In the genomic region with DNA sequence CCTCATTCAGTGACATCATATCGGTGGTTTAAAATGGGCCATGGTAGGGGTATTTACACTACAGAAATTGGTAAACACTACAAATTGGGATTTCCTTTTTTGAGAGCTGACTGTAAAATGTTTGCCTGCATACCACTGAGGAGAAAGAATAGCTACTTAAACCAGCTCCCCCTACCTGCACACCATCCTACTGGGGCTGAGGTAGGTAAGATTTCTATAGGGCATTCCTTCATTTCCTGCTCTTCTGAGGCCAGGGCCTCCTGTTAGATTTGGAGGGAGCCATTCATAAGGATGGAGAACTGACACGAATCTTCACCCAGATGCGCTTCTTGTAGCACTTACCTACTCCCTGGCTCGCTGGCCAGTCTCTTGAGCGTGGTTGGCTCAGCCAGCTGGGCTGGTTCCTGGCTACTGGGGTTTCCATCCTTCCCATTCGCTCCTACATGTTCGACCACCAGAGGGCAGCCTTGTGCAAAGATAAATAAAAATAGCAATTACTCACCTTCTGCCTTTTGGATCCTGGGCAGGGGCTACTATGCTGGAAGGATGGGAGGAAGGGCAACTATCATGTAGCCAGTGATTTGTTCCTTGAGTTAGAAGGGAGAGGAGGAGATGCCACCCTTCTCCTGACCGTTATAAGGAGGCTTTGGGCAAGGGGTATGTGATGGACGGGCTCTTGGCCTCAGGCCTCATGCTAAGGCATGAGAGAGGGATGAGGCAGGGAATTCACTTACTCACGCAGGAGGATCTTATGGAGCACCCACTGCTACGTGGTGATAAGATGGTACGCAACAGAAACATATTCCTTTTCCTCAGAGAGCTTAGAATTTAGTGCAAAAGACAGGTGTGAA, we compare ENCODE assay signal across 1 cellular context.
TF ChIP-seq lines count a peak whose summit lies in the region.

No MANE protein-coding gene starts in this region.

TF ChIP-seq in endothelial cell of umbilical vein, 7 proteins besides CTCF, POLR2A, EP300 and RAD21:
- TF ChIP-seq MYC (IDR thresholded peaks at IDR 0.05; ENCODE audit: low read depth, low read length) = no peak
- TF ChIP-seq MAX (IDR thresholded peaks at IDR 0.05; ENCODE audit: insufficient read depth, insufficient read length) = no peak
- no peak for TF ChIP-seq EZH2 (IDR thresholded peaks at IDR 0.05; ENCODE audit: borderline replicate concordance, low read depth, low read length, severe bottlenecking)
- no peak for TF ChIP-seq GATA2 (IDR thresholded peaks at IDR 0.05; ENCODE audit: insufficient read depth, insufficient read length, low read depth, low read length)
- no peak for TF ChIP-seq POLR2AphosphoS5 (IDR thresholded peaks at IDR 0.05; ENCODE audit: insufficient read depth, low read depth, low read length)
- TF ChIP-seq FOS (IDR thresholded peaks at IDR 0.05; ENCODE audit: borderline replicate concordance, insufficient read depth, low read length) = no peak
- no peak for TF ChIP-seq JUN (IDR thresholded peaks at IDR 0.05; ENCODE audit: borderline replicate concordance, insufficient read depth, insufficient read length, low read depth)
